ENCODE assay signal across 1 cellular context in the genomic region with DNA sequence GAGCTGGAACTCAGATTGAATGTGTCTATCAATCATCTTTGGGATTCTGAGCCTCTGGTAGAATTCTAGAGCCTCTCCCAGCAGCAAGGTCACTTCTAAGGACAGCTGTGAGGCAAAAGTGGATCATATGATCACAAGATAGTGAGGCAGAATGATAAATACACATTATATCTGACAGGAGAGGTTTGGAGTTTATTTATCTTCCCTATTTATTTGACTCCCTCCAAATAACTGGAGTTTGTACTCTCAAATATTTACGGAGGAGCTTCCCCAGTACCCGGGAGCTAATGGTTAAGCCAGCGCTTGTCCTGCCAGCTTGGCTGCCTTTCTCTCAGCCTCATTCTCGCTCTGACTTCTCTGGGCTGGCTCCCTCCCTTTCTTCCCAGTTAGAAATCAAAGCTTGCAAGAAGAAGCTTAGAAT.
TF ChIP-seq lines count a peak whose summit lies in the region.

No MANE protein-coding gene starts in this region.

TF ChIP-seq in HepG2, 621 proteins besides CTCF, POLR2A, EP300 and RAD21 (continued from another document):
- TF ChIP-seq ZNF10 (CRISPR knock-in tag; IDR thresholded peaks at IDR 0.05; ENCODE audit: borderline replicate concordance, low read depth) (no peak), ZNF558 (CRISPR knock-in tag; IDR thresholded peaks at IDR 0.05; ENCODE audit: borderline replicate concordance) (no peak), PRMT3 (CRISPR knock-in tag; IDR thresholded peaks at IDR 0.05; ENCODE audit: borderline replicate concordance, low read depth) (no peak), HIVEP1 (CRISPR knock-in tag; IDR thresholded peaks at IDR 0.05) (no peak), SATB2 (CRISPR knock-in tag; IDR thresholded peaks at IDR 0.05) (no peak), MTF2 (CRISPR knock-in tag; IDR thresholded peaks at IDR 0.05; ENCODE audit: borderline replicate concordance) (no peak), SP2 (CRISPR knock-in tag; IDR thresholded peaks at IDR 0.05) (no peak), AHDC1 (CRISPR knock-in tag; IDR thresholded peaks at IDR 0.05; ENCODE audit: borderline replicate concordance) (peak; percentile 94), MIER3 (CRISPR knock-in tag; IDR thresholded peaks at IDR 0.05; ENCODE audit: borderline replicate concordance) (peak; percentile 46; the same call in 1 of the 2 replicates), SP140L (CRISPR knock-in tag; IDR thresholded peaks at IDR 0.05; ENCODE audit: borderline replicate concordance) (no peak), TMF1 (CRISPR knock-in tag; IDR thresholded peaks at IDR 0.05; ENCODE audit: low read depth) (no peak), GZF1 (CRISPR knock-in tag; IDR thresholded peaks at IDR 0.05) (no peak), POLR2G (IDR thresholded peaks at IDR 0.05; ENCODE audit: low read depth, low read length) (no peak), SNAI1 (CRISPR knock-in tag; IDR thresholded peaks at IDR 0.05; ENCODE audit: borderline replicate concordance) (no peak), PHF21A (CRISPR knock-in tag; IDR thresholded peaks at IDR 0.05) (peak; percentile 89), SMARCE1 (IDR thresholded peaks at IDR 0.05; ENCODE audit: borderline replicate concordance) (no peak), GLI4 (CRISPR knock-in tag; IDR thresholded peaks at IDR 0.05; ENCODE audit: borderline replicate concordance) (no peak), FOXO4 (CRISPR knock-in tag; conservative IDR thresholded peaks at IDR 0.05) (no peak), ONECUT2 (CRISPR knock-in tag; IDR thresholded peaks at IDR 0.05) (no peak)
- TF ChIP-seq, protein P1, sequence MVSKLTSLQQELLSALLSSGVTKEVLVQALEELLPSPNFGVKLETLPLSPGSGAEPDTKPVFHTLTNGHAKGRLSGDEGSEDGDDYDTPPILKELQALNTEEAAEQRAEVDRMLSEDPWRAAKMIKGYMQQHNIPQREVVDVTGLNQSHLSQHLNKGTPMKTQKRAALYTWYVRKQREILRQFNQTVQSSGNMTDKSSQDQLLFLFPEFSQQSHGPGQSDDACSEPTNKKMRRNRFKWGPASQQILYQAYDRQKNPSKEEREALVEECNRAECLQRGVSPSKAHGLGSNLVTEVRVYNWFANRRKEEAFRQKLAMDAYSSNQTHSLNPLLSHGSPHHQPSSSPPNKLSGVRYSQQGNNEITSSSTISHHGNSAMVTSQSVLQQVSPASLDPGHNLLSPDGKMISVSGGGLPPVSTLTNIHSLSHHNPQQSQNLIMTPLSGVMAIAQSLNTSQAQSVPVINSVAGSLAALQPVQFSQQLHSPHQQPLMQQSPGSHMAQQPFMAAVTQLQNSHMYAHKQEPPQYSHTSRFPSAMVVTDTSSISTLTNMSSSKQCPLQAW (CRISPR knock-in tag; IDR thresholded peaks at IDR 0.05) = peak; percentile 84; the same call in 1 of the 2 replicates
- TF ChIP-seq, protein P2, sequence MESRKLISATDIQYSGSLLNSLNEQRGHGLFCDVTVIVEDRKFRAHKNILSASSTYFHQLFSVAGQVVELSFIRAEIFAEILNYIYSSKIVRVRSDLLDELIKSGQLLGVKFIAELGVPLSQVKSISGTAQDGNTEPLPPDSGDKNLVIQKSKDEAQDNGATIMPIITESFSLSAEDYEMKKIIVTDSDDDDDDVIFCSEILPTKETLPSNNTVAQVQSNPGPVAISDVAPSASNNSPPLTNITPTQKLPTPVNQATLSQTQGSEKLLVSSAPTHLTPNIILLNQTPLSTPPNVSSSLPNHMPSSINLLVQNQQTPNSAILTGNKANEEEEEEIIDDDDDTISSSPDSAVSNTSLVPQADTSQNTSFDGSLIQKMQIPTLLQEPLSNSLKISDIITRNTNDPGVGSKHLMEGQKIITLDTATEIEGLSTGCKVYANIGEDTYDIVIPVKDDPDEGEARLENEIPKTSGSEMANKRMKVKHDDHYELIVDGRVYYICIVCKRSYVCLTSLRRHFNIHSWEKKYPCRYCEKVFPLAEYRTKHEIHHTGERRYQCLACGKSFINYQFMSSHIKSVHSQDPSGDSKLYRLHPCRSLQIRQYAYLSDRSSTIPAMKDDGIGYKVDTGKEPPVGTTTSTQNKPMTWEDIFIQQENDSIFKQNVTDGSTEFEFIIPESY (CRISPR knock-in tag; IDR thresholded peaks at IDR 0.05) = no peak
